In the genomic region with DNA sequence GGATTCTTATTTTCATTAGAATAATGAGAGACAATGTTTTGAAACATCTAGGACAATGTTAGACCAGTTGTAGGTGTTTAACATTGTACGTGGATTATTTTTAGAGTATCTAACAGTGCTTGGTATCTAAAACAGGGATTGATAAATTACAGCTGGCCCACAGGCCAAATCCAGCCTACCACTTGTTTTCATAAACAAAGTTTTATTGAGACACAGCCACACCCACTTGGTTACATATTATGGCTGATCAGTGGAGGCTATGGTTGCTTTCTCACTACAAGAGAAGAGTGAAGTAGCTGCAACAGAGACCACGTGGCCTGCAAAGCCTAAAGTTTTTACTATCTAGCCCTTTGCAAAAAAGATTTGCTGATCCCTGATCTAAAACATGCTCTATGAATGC, we compare ENCODE assay signal across 17 cellular contexts.
DNase-seq lines count a peak whose midpoint lies in the region; ATAC-seq and TF ChIP-seq lines count a peak whose summit lies in the region.
"Had no signal": no experiment of that assay in that cellular context is flagged by ENCODE, and none has a peak within 500 bp of the region (broad histone marks: within the 10 kb centered on the region; RNA-seq: fewer than 3 reads in every experiment).

No MANE protein-coding gene starts in this region.

- ATAC-seq in gastrocnemius medialis (no peak), GM19035 (IDR thresholded peaks at IDR 0.05; ENCODE audit: unreplicated experiment) (no peak)
- ATAC-seq: A549; CD8-positive, alpha-beta T cell; HCT116; Panc1 had no signal

- TF ChIP-seq EP300 in esophagus muscularis mucosa (IDR thresholded peaks at IDR 0.05): no peak

- no peak for TF ChIP-seq CTCF in left ventricle myocardium inferior (IDR thresholded peaks at IDR 0.05; ENCODE audit: borderline replicate concordance)
- TF ChIP-seq CTCF in right atrium auricular region (IDR thresholded peaks at IDR 0.05): no peak
- no peak for TF ChIP-seq CTCF in esophagus muscularis mucosa (IDR thresholded peaks at IDR 0.05)
- TF ChIP-seq CTCF in gastrocnemius medialis (IDR thresholded peaks at IDR 0.05 in 4 of 5, conservative IDR thresholded peaks at IDR 0.05 in 1 of 5): no peak

- no peaks in the 10 kb centered on the region for H3K9me3 ChIP-seq in left ventricle myocardium inferior (replicated peaks)
- no peaks in the 10 kb centered on the region for H3K9me3 ChIP-seq in right atrium auricular region
- no peaks in the 10 kb centered on the region for H3K9me3 ChIP-seq in esophagus muscularis mucosa
- H3K9me3 ChIP-seq in gastrocnemius medialis: no peaks in the 10 kb centered on the region
- H3K9me3 ChIP-seq: A549 had no signal

- H3K27me3 ChIP-seq in left ventricle myocardium inferior (ENCODE audit: low read depth) (no peaks in the 10 kb centered on the region), right atrium auricular region (no peaks in the 10 kb centered on the region), esophagus muscularis mucosa (no peaks in the 10 kb centered on the region), gastrocnemius medialis (no peaks in the 10 kb centered on the region)

- H3K4me3 ChIP-seq in left ventricle myocardium inferior (no peak overlapping the region), right atrium auricular region (no peak overlapping the region), esophagus muscularis mucosa (no peak overlapping the region), gastrocnemius medialis (no peak overlapping the region)
- H3K4me3 ChIP-seq: A549 had no signal

- 46% methylated on average over 2 of the region's 2 CpGs for WGBS in esophagus muscularis mucosa

- H3K27ac ChIP-seq in left ventricle myocardium inferior (replicated peaks): peak overlapping the region; percentile 81
- peak overlapping the region in 1 of 2 donors; percentile 34 for H3K27ac ChIP-seq in right atrium auricular region
- peak overlapping the region; percentile 69 to 76 (median 70) for H3K27ac ChIP-seq in esophagus muscularis mucosa (replicated peaks in 1 of 4)
- peak overlapping the region in 3 of 4 donors; percentile 22 to 48 (median 32) for H3K27ac ChIP-seq in gastrocnemius medialis
- H3K27ac ChIP-seq: A549 had no signal

- no peak for DNase-seq in left ventricle myocardium inferior
- DNase-seq in right atrium auricular region (ENCODE audit: low spot score): no peak
- no peak for DNase-seq in esophagus muscularis mucosa (ENCODE audit: extremely low spot score)
- DNase-seq in gastrocnemius medialis: no peak
- no peak for DNase-seq in MV-4-11 (lab: John Stamatoyannopoulos, UW)
- DNase-seq in OCI-M1 (lab: John Stamatoyannopoulos, UW): no peak
- DNase-seq: Calu3; CD8-positive, alpha-beta T cell; GOT3; IMR-90; NCI-H1417 treated with DMSO at 0.1 percent for 48 hours; NCI-H187 treated with DMSO at 0.1 percent for 48 hours; NCI-H526 had no signal

- H3K36me3 ChIP-seq in left ventricle myocardium inferior (no peaks in the 10 kb centered on the region), right atrium auricular region (no peaks in the 10 kb centered on the region), esophagus muscularis mucosa (no peaks in the 10 kb centered on the region), gastrocnemius medialis (no peaks in the 10 kb centered on the region)

- no peak for TF ChIP-seq POLR2A in esophagus muscularis mucosa (IDR thresholded peaks at IDR 0.05; ENCODE audit: low read depth)
- TF ChIP-seq POLR2A in gastrocnemius medialis (IDR thresholded peaks at IDR 0.05): no peak

- in situ Hi-C loops in gastrocnemius medialis (cut with MboI; ENCODE audit: low sequenced_read_pairs in 4 of 4): no loop called here

- intact Hi-C loops in left ventricle myocardium inferior (cut with micrococcal nuclease) (loop anchor here (10.0 kb wide), 3 partner anchors 101 to 391 kb away; no protein-coding TSS in a partner anchor), esophagus muscularis mucosa (cut with DNase I) (loop anchor here (10.0 kb wide), 1 partner anchor 391 kb away; no protein-coding TSS in a partner anchor), gastrocnemius medialis (cut with DNase I; ENCODE audit: low total_unique reads) (no loop called here)

- H3K4me1 ChIP-seq in left ventricle myocardium inferior: peaks cover 58% of the 10 kb centered on the region
- H3K4me1 ChIP-seq in right atrium auricular region: peaks cover 0 to 51% of the 10 kb centered on the region in 2 donors
- H3K4me1 ChIP-seq in esophagus muscularis mucosa: peaks cover 51 to 55% (median 54%) of the 10 kb centered on the region in 4 donors
- H3K4me1 ChIP-seq in gastrocnemius medialis: peaks cover 6 to 29% of the 10 kb centered on the region in 2 donors
